In genomic region chr3:50364573-50365079, GRCh38 we compare ENCODE assay signal across 8 cellular contexts. TPM values are rescaled to one million over a fixed set of nuclear protein-coding genes. Genes with fewer than 3 reads are reported as not detected.
A peak's percentile ranks its signal among the peaks of the same experiment; 100 is the strongest.
DNase-seq lines count a peak whose midpoint lies in the region; ATAC-seq and TF ChIP-seq lines count a peak whose summit lies in the region.

No MANE protein-coding gene starts in this region.

- TF ChIP-seq CTCF in Calu3 (IDR thresholded peaks at IDR 0.05; ENCODE audit: unreplicated experiment) (no peak), osteoblast (IDR thresholded peaks at IDR 0.05; ENCODE audit: extremely low read depth, low read depth, low read length) (no peak)

- H3K27ac ChIP-seq in HUES64 (ENCODE audit: low read depth, low read length), result no peak overlapping the region
- no peak overlapping the region for H3K27ac ChIP-seq in osteoblast (ENCODE audit: low read depth, low read length)

- no peaks in the 10 kb centered on the region for H3K9me3 Mint-ChIP-seq in Calu3 (ENCODE audit: low read depth, unreplicated experiment)

- H3K36me3 Mint-ChIP-seq in Calu3 (ENCODE audit: insufficient read depth, unreplicated experiment), result peaks cover 14% of the 10 kb centered on the region

- H3K79me2 ChIP-seq in osteoblast (ENCODE audit: insufficient read depth, low read length), result no peaks in the 10 kb centered on the region

- H3K4me1 Mint-ChIP-seq in Calu3 (ENCODE audit: low read depth, unreplicated experiment), result no peaks in the 10 kb centered on the region

- CTCF ChIA-PET in Calu3 (lab: Charles Lee), result interaction anchor here (0.6 kb wide), 1 partner anchor 187 kb away, joined by 3 read pairs; no protein-coding TSS in a partner anchor

- H3K9ac ChIP-seq in HUES64 (ENCODE audit: low read depth, low read length), result peak overlapping the region; percentile 74

- H3K9me3 ChIP-seq in HUES64 (ENCODE audit: insufficient read depth, low read depth, low read length) (no peaks in the 10 kb centered on the region), osteoblast (ENCODE audit: low read depth, low read length) (no peaks in the 10 kb centered on the region)

- peaks cover 32% of the 10 kb centered on the region for H3K27me3 Mint-ChIP-seq in Calu3 (ENCODE audit: unreplicated experiment)

- H3K4me2 ChIP-seq in osteoblast (ENCODE audit: insufficient read depth, low read length), result peak overlapping the region; percentile 73

- H3K27me3 ChIP-seq in HUES64 (ENCODE audit: insufficient read depth, low read length) (peaks cover 22% of the 10 kb centered on the region), osteoblast (ENCODE audit: insufficient read depth, low read length) (peaks cover 5% of the 10 kb centered on the region)

- H2AFZ ChIP-seq in osteoblast (ENCODE audit: low read length), result peak overlapping the region; percentile 81

- H3K36me3 ChIP-seq in HUES64 (ENCODE audit: insufficient read depth, low read length) (no peaks in the 10 kb centered on the region), osteoblast (ENCODE audit: insufficient read depth, low read length) (no peaks in the 10 kb centered on the region)

- H3K4me1 ChIP-seq in HUES64 (ENCODE audit: insufficient read depth, low read length) (peaks cover 3% of the 10 kb centered on the region; the same call in 1 of the 2 replicates), osteoblast (ENCODE audit: insufficient read depth, low read length) (peaks cover 7% of the 10 kb centered on the region)

- peak overlapping the region; percentile 64 for H3K4me3 Mint-ChIP-seq in Calu3 (ENCODE audit: low read depth, unreplicated experiment)

- H4K20me1 ChIP-seq in osteoblast (ENCODE audit: insufficient read depth, low read length), result peaks cover 2% of the 10 kb centered on the region

- H3K4me3 ChIP-seq in HUES64 (ENCODE audit: low read length), result peak overlapping the region; percentile 81
- H3K4me3 ChIP-seq in osteoblast (ENCODE audit: insufficient read depth, low read length), result peak overlapping the region; percentile 67

- no TSS peak for BruUV-seq in Calu3 (replicated peaks; lab: Mats Ljungman, UMichigan)

- WGBS in HUES64, result 8% methylated on average over 48 of the region's 48 CpGs

- H3K27ac Mint-ChIP-seq in Calu3 (ENCODE audit: unreplicated experiment), result no peak overlapping the region

- intact Hi-C loops in Calu3 (cut with micrococcal nuclease; ENCODE audit: unreplicated experiment), result no loop called here

- DNase-seq in Calu3 (no peak), osteoblast (ENCODE audit: insufficient read length, low spot score, missing footprints) (peak; percentile 97), hippocampal formation (lab: John Stamatoyannopoulos, UW) (no peak), NCI-H524 treated with DMSO at 0.1 percent for 48 hours (lab: John Stamatoyannopoulos, UW) (no peak), NK-92 (lab: John Stamatoyannopoulos, UW; ENCODE audit: unreplicated experiment) (no peak)
- no peak for DNase-seq in stimulated activated CD4-positive, alpha-beta T cell treated with anti-CD3 and anti-CD28 coated beads, Interleukin-12 subunit alpha, Interleukin-12 subunit beta, amount 100 ng/mL, for 4 hours

- ATAC-seq in esophagus mucosa, result peak; percentile 3

RNA-seq across cellular contexts. Expression of gene TMEM115, which starts 5.3 kb away (rescaled TPM):
- total RNA-seq in Calu3 (2022) (29.3 and 29.4 TPM in 2 replicates), esophagus mucosa (19.3 TPM), osteoblast (61.6 and 73.1 TPM in 2 replicates)
- polyA plus RNA-seq in HUES64 (2013, experiment 1 of 2), result 22.1 TPM
- 23.3 TPM for polyA plus RNA-seq in HUES64 (2013, experiment 2 of 2)

RNA-seq across cellular contexts. Expression of gene CYB561D2, which starts 14.0 kb away (rescaled TPM):
- total RNA-seq in Calu3 (2022) (19.4 and 19.7 TPM in 2 replicates), esophagus mucosa (15.5 TPM), osteoblast (22.1 and 25.0 TPM in 2 replicates)
- polyA plus RNA-seq in HUES64 (2013, experiment 1 of 2), result 14.6 TPM
- 10.4 TPM for polyA plus RNA-seq in HUES64 (2013, experiment 2 of 2)

RNA-seq across cellular contexts. Expression of gene NPRL2, which starts 14.1 kb away (rescaled TPM):
- 21.0 and 21.8 TPM in 2 replicates for total RNA-seq in Calu3 (2022)
- 17.4 TPM for polyA plus RNA-seq in HUES64 (2013, experiment 1 of 2)
- 18.8 TPM for polyA plus RNA-seq in HUES64 (2013, experiment 2 of 2)
- 11.0 TPM for total RNA-seq in esophagus mucosa
- total RNA-seq in osteoblast, result 21.7 and 22.1 TPM in 2 replicates

RNA-seq across cellular contexts. Expression of gene ZMYND10, which starts 19.1 kb away (rescaled TPM):
- total RNA-seq in Calu3 (2022) (0.44 and 0.71 TPM in 2 replicates), esophagus mucosa (0.64 TPM), osteoblast (0.88 and 2.9 TPM in 2 replicates)
- 0.55 TPM for polyA plus RNA-seq in HUES64 (2013, experiment 1 of 2)
- polyA plus RNA-seq in HUES64 (2013, experiment 2 of 2), result 0.19 TPM

RNA-seq across cellular contexts. Expression of gene RASSF1, which starts 24.0 kb away (rescaled TPM):
- 14.7 and 16.8 TPM in 2 replicates for total RNA-seq in Calu3 (2022)
- polyA plus RNA-seq in HUES64 (2013, experiment 1 of 2), result 8.6 TPM
- polyA plus RNA-seq in HUES64 (2013, experiment 2 of 2), result 8.4 TPM
- total RNA-seq in esophagus mucosa, result 13.6 TPM
- 17.4 and 18.1 TPM in 2 replicates for total RNA-seq in osteoblast
